8 cellular contexts compared by ENCODE assay signal in the genomic region with DNA sequence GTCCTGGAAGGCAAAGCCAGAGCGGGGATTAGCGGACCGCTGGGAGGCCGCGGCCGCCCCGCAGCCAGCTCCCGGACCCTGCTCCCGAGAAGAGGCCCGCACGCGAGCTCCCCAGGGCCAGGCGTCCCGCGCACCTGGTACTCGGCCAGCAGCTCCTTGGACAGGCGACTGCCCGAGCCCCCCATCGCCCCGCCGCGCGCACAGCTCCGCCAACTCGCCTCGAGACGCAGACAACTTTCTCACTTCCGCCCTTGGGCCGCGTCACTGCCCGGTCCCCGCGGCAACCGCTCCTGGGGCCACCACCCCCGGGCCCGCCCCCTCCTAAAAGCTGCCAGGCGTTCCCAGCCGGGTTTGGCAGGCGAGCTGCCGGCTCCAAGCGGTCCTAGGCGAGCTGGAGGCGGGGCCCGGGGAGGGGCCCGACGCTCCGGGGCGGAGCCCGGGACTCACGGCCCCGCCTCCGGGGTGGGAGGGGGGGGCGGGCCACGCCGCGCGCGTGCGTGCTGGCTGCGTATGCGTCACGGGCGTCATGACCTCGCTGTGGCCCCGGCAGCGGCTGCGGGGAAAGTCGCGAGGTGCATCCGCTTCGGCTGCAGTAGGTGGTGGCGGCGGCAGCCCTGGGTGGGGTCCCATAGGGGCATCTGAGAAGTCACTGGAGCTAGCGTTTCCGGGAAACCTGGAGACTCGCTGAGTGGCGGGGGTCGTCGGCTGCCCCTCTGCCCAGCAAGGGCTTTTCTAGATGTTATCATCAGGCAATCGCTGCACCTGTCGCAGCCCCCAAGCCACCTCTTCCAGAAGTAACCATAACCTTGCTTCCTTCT. TPM values are rescaled to one million over a fixed set of nuclear protein-coding genes. Genes with fewer than 3 reads are reported as not detected.
A peak's percentile ranks its signal among the peaks of the same experiment; 100 is the strongest.
DNase-seq lines count a peak whose midpoint lies in the region; ATAC-seq, FAIRE-seq and TF ChIP-seq lines count a peak whose summit lies in the region.

Gene CIB1 (minus strand): TSS at position 241 of the 818 bp plus-strand sequence. CDS start 56 bp downstream, at position 185.
Gene GDPGP1 (plus strand): TSS at position 509 of the 818 bp plus-strand sequence. CDS start 6,700 bp downstream, outside the sequence.

- H3K79me2 ChIP-seq in mammary epithelial cell (ENCODE audit: insufficient read depth, low read length): peaks cover 33% of the 10 kb centered on the region

- intact Hi-C loops in mammary epithelial cell (cut with micrococcal nuclease): loop anchor here (1.0 kb wide), 1 partner anchor 31 kb away; the partner anchor contains the start of gene NGRN

- peak within 1 kb of the TSS; percentile 90 for H3K4me2 ChIP-seq in mammary epithelial cell (ENCODE audit: insufficient read depth, low read depth, low read length)

- TF ChIP-seq CTCF in WI38 (IDR thresholded peaks at IDR 0.05; ENCODE audit: low read depth, low read length) (no peak), mammary epithelial cell (conservative IDR thresholded peaks at IDR 0.05 in 1 of 2, IDR thresholded peaks at IDR 0.05 in 1 of 2; ENCODE audit: extremely low read depth in 1 of 2, insufficient read depth in 1 of 2, low read depth in 1 of 2, low read length in 2 of 2) (no peak)

- H2AFZ ChIP-seq in mammary epithelial cell (ENCODE audit: low read depth, low read length): peak within 1 kb of the TSS; percentile 87

- FAIRE-seq in small intestine (lab: Jason Lieb, UNC): no peak

- H3K36me3 ChIP-seq in mammary epithelial cell (ENCODE audit: insufficient read depth, low read length) (peaks cover 14% of the 10 kb centered on the region), small intestine (ENCODE audit: control insufficient read depth in 2 of 2, insufficient read depth in 2 of 2, low read length in 2 of 2) (peaks cover 10 to 11% of the 10 kb centered on the region in 2 donors)

- H3K4me1 ChIP-seq in mammary epithelial cell (ENCODE audit: insufficient read depth, low read length) (peaks cover 5% of the 10 kb centered on the region), small intestine (ENCODE audit: control insufficient read depth in 2 of 2, insufficient read depth in 1 of 2, low read depth in 1 of 2, low read length in 1 of 2) (peaks cover 2 to 4% of the 10 kb centered on the region in 2 donors)

- H3K4me3 ChIP-seq in WI38 (ENCODE audit: low read depth, low read length): peak within 1 kb of the TSS; percentile 81
- peak within 1 kb of the TSS; percentile 70 to 91 (median 88) for H3K4me3 ChIP-seq in mammary epithelial cell (replicated peaks in 1 of 3; ENCODE audit: insufficient read depth in 1 of 3, low read depth in 2 of 3, low read length in 3 of 3)
- H3K4me3 ChIP-seq in small intestine (ENCODE audit: low read depth in 1 of 2, low read length in 2 of 2): peak within 1 kb of the TSS; percentile 82 to 90

- BruUV-seq in mammary epithelial cell (replicated peaks; lab: Mats Ljungman, UMichigan): no TSS peak

- CTCF ChIA-PET in mammary epithelial cell (lab: Charles Lee; ENCODE audit: low non-redundant PET): interaction anchor here (0.6 kb wide), 5 partner anchors 15 to 90 kb away, joined by 3 to 12 read pairs (median 4); partner anchors contain the start of gene TTLL13

- ATAC-seq in HG03175 (IDR thresholded peaks at IDR 0.05; ENCODE audit: unreplicated experiment): peak; percentile 83

- 3% methylated on average over 13 of the region's 81 CpGs for WGBS in mammary epithelial cell (ENCODE audit: low coverage, missing lambda C conversion rate)
- 0 to 1% (median 0%) methylated on average over 57 to 81 of the region's 81 CpGs for WGBS in small intestine, 3 donors

- no peaks in the 10 kb centered on the region for H3K27me3 ChIP-seq in mammary epithelial cell (ENCODE audit: insufficient read depth, low read length)
- no peaks in the 10 kb centered on the region for H3K27me3 ChIP-seq in small intestine (ENCODE audit: control insufficient read depth in 2 of 2, insufficient read depth in 2 of 2, low read length in 2 of 2)

- in situ Hi-C loops in GM18951 (cut with MboI; ENCODE audit: low sequenced_read_pairs, unreplicated experiment): no loop called here
- in situ Hi-C loops in mammary epithelial cell (cut with MboI; ENCODE audit: low sequenced_read_pairs in 2 of 2): no loop called here

- H3K27ac ChIP-seq in mammary epithelial cell (ENCODE audit: insufficient read depth, low read depth, low read length): peak within 1 kb of the TSS; percentile 61
- peak within 1 kb of the TSS; percentile 94 to 95 for H3K27ac ChIP-seq in small intestine (ENCODE audit: low read depth in 1 of 2, low read length in 1 of 2)

- TF ChIP-seq POLR2A in GM18951 (IDR thresholded peaks at IDR 0.05; ENCODE audit: extremely low read depth, insufficient read depth, insufficient read length): peak; percentile 92

- no peaks in the 10 kb centered on the region for H3K9me3 ChIP-seq in mammary epithelial cell (replicated peaks; ENCODE audit: insufficient read depth, low read length)
- H3K9me3 ChIP-seq in small intestine (ENCODE audit: control insufficient read depth, low read depth): no peaks in the 10 kb centered on the region

- dilution Hi-C loops in mammary epithelial cell (cut with HindIII; ENCODE audit: low sequenced_read_pairs): no loop called here

- no peaks in the 10 kb centered on the region for H4K20me1 ChIP-seq in mammary epithelial cell (ENCODE audit: insufficient read depth, low read length)

- H3K9ac ChIP-seq in mammary epithelial cell (ENCODE audit: insufficient read depth, low read length): peak within 1 kb of the TSS; percentile 68

- DNase-seq in AG08396 (ENCODE audit: low spot score) (peak; percentile 100), NCI-H2227 treated with DMSO at 0.1 percent for 48 hours (lab: John Stamatoyannopoulos, UW) (peak; percentile 64), mammary epithelial cell (peak; percentile 96), iPS-NIHi11 (ENCODE audit: low spot score) (peak; percentile 99), small intestine (peak; percentile 98)

RNA-seq across cellular contexts. Expression of gene CIB1, which starts in this region (rescaled TPM):
- total RNA-seq in mammary epithelial cell: 10 to 100 TPM; 14.8 to 74.6 TPM
- polyA plus RNA-seq in mammary epithelial cell (115 TPM), small intestine (100 to 1,000 TPM; 219 to 360 (median 356) TPM)
- polyA minus RNA-seq in mammary epithelial cell: 42.4 TPM

RNA-seq across cellular contexts. Expression of gene GDPGP1, which starts in this region (rescaled TPM):
- 1 to 10 TPM; 3.9 to 6.8 TPM for total RNA-seq in mammary epithelial cell
- 2.6 TPM for polyA plus RNA-seq in mammary epithelial cell
- 7.6 TPM for polyA minus RNA-seq in mammary epithelial cell
- polyA plus RNA-seq in small intestine: 1 to 10 TPM; 4.9 to 7.5 (median 5.6) TPM

Comparison
In these comparisons a context has a peak if more than half of its experiments do, and no peak if none do; other contexts are left out.
1. Peak in every context shown above with its lines: DNase-seq, ATAC-seq, H3K4me3 ChIP-seq and H3K27ac ChIP-seq.